Comparison of ENCODE assay signal across 1 cellular context in genomic region chr4:1289232-1290164, GRCh38.
TF ChIP-seq lines count a peak whose summit lies in the region.

Gene MAEA, plus strand, starts transcription at chr4:1289891. Its CDS starts 23 bp downstream, at chr4:1289914.

TF ChIP-seq in HepG2, 621 proteins besides CTCF, POLR2A, EP300 and RAD21 (continued from another document and continues in another):
- TF ChIP-seq UBTF (CRISPR knock-in tag; IDR thresholded peaks at IDR 0.05) (peak; percentile 53), U2AF1 (optimal IDR thresholded peaks at IDR 0.05; ENCODE audit: low read depth, low read length) (no peak), GATAD1 (CRISPR knock-in tag; IDR thresholded peaks at IDR 0.05) (peak; percentile 92), MEIS1 (CRISPR knock-in tag; IDR thresholded peaks at IDR 0.05; ENCODE audit: borderline replicate concordance) (0 out of 2 replicates have a peak, but pooled peaks have one; percentile 18), ZNF619 (CRISPR knock-in tag; IDR thresholded peaks at IDR 0.05) (no peak), ATAD3A (CRISPR knock-in tag; IDR thresholded peaks at IDR 0.05) (no peak), CBFB (CRISPR knock-in tag; IDR thresholded peaks at IDR 0.05) (0 out of 2 replicates have a peak, but pooled peaks have one; percentile 30), ASH2L (IDR thresholded peaks at IDR 0.05; ENCODE audit: insufficient read length, low read depth, low read length) (no peak), ZNF567 (CRISPR knock-in tag; IDR thresholded peaks at IDR 0.05; ENCODE audit: borderline replicate concordance) (no peak), SIX1 (CRISPR knock-in tag; IDR thresholded peaks at IDR 0.05; ENCODE audit: borderline replicate concordance) (no peak), ZNF33A (CRISPR knock-in tag; IDR thresholded peaks at IDR 0.05; ENCODE audit: borderline replicate concordance) (no peak), SCMH1 (CRISPR knock-in tag; IDR thresholded peaks at IDR 0.05; ENCODE audit: borderline replicate concordance) (no peak), ZEB1 (IDR thresholded peaks at IDR 0.05; ENCODE audit: insufficient replicate concordance, low read depth) (no peak), KAT2B (IDR thresholded peaks at IDR 0.05; ENCODE audit: borderline replicate concordance, low read depth, low read length) (no peak), PBX3 (CRISPR knock-in tag; IDR thresholded peaks at IDR 0.05; ENCODE audit: borderline replicate concordance) (no peak), DZIP1 (CRISPR knock-in tag; IDR thresholded peaks at IDR 0.05) (no peak), THAP7 (CRISPR knock-in tag; IDR thresholded peaks at IDR 0.05) (0 out of 2 replicates have a peak, but pooled peaks have one; percentile 28), ZBTB20 (CRISPR knock-in tag; IDR thresholded peaks at IDR 0.05; ENCODE audit: borderline replicate concordance, low read depth) (no peak), SMYD3 (CRISPR knock-in tag; IDR thresholded peaks at IDR 0.05) (no peak), MAFK (conservative IDR thresholded peaks at IDR 0.05 in 1 of 2, IDR thresholded peaks at IDR 0.05 in 1 of 2; ENCODE audit: low read length in 2 of 2) (no peak), ZSCAN29 (CRISPR knock-in tag; conservative IDR thresholded peaks at IDR 0.05) (no peak), KDM5B (CRISPR knock-in tag; IDR thresholded peaks at IDR 0.05; ENCODE audit: borderline replicate concordance) (no peak; the same call in 1 of the 2 replicates), JARID2 (CRISPR knock-in tag; IDR thresholded peaks at IDR 0.05; ENCODE audit: insufficient replicate concordance) (no peak), FOXO1 (CRISPR knock-in tag; IDR thresholded peaks at IDR 0.05) (0 out of 2 replicates have a peak, but pooled peaks have one; percentile 21), ZIK1 (CRISPR knock-in tag; IDR thresholded peaks at IDR 0.05; ENCODE audit: borderline replicate concordance, low read depth) (no peak), SMAD9 (CRISPR knock-in tag; IDR thresholded peaks at IDR 0.05) (no peak), KDM1A (CRISPR knock-in tag; IDR thresholded peaks at IDR 0.05) (no peak), RXRB (CRISPR knock-in tag; IDR thresholded peaks at IDR 0.05; ENCODE audit: borderline replicate concordance) (peak; percentile 38; the same call in 1 of the 2 replicates), TCF7 (IDR thresholded peaks at IDR 0.05; ENCODE audit: low read depth) (no peak), PRDM15 (CRISPR knock-in tag; IDR thresholded peaks at IDR 0.05) (no peak), U2AF2 (IDR thresholded peaks at IDR 0.05; ENCODE audit: low read depth, low read length) (no peak), ZNF75D (CRISPR knock-in tag; IDR thresholded peaks at IDR 0.05; ENCODE audit: borderline replicate concordance) (no peak), KLF13 (CRISPR knock-in tag; IDR thresholded peaks at IDR 0.05) (no peak), ZNF207 (IDR thresholded peaks at IDR 0.05; ENCODE audit: borderline replicate concordance) (no peak), ZNF180 (CRISPR knock-in tag; IDR thresholded peaks at IDR 0.05; ENCODE audit: borderline replicate concordance, low read depth) (no peak), HES4 (CRISPR knock-in tag; IDR thresholded peaks at IDR 0.05; ENCODE audit: borderline replicate concordance) (no peak), TGIF2 (CRISPR knock-in tag; IDR thresholded peaks at IDR 0.05) (peak; percentile 73; the same call in 1 of the 2 replicates), ZNF260 (CRISPR knock-in tag; IDR thresholded peaks at IDR 0.05; ENCODE audit: borderline replicate concordance, low read depth) (no peak), ATM (IDR thresholded peaks at IDR 0.05; ENCODE audit: borderline replicate concordance) (no peak), SP5 (CRISPR knock-in tag; IDR thresholded peaks at IDR 0.05; ENCODE audit: borderline replicate concordance, low read depth) (no peak), ERF (CRISPR knock-in tag; IDR thresholded peaks at IDR 0.05) (peak; percentile 72; the same call in 1 of the 2 replicates), MED13 (CRISPR knock-in tag; IDR thresholded peaks at IDR 0.05) (0 out of 2 replicates have a peak, but pooled peaks have one; percentile 25), ZNF10 (CRISPR knock-in tag; IDR thresholded peaks at IDR 0.05; ENCODE audit: borderline replicate concordance, low read depth) (no peak), ZNF720 (CRISPR knock-in tag; IDR thresholded peaks at IDR 0.05) (no peak), XRCC5 (optimal IDR thresholded peaks at IDR 0.05; ENCODE audit: low read length) (peak; percentile 54), ZNF138 (CRISPR knock-in tag; IDR thresholded peaks at IDR 0.05; ENCODE audit: low read depth) (no peak), GPN1 (CRISPR knock-in tag; IDR thresholded peaks at IDR 0.05; ENCODE audit: borderline replicate concordance) (no peak), ZNF430 (CRISPR knock-in tag; IDR thresholded peaks at IDR 0.05) (peak; percentile 78; the same call in 1 of the 2 replicates), SALL2 (CRISPR knock-in tag; IDR thresholded peaks at IDR 0.05) (no peak), ZNF737 (CRISPR knock-in tag; IDR thresholded peaks at IDR 0.05; ENCODE audit: borderline replicate concordance) (no peak), ZKSCAN8 (CRISPR knock-in tag; IDR thresholded peaks at IDR 0.05; ENCODE audit: borderline replicate concordance) (no peak), ELF1 (CRISPR knock-in tag; IDR thresholded peaks at IDR 0.05) (peak; percentile 94), CHCHD3 (CRISPR knock-in tag; IDR thresholded peaks at IDR 0.05) (no peak), RBM22 (optimal IDR thresholded peaks at IDR 0.05; ENCODE audit: low read length) (no peak), PHF5A (CRISPR knock-in tag; IDR thresholded peaks at IDR 0.05; ENCODE audit: low read depth, unreplicated experiment) (no peak), MBNL3 (CRISPR knock-in tag; conservative IDR thresholded peaks at IDR 0.05) (no peak), ETV6 (CRISPR knock-in tag; conservative IDR thresholded peaks at IDR 0.05) (0 out of 2 replicates have a peak, but pooled peaks have one; percentile 19), ZNF296 (CRISPR knock-in tag; conservative IDR thresholded peaks at IDR 0.05) (no peak), FOXJ3 (CRISPR knock-in tag; IDR thresholded peaks at IDR 0.05; ENCODE audit: borderline replicate concordance) (no peak), ATF7 (IDR thresholded peaks at IDR 0.05) (0 out of 2 replicates have a peak, but pooled peaks have one; percentile 5), ATF7 (CRISPR knock-in tag; IDR thresholded peaks at IDR 0.05) (0 out of 2 replicates have a peak, but pooled peaks have one; percentile 64)
- TF ChIP-seq, protein P1, sequence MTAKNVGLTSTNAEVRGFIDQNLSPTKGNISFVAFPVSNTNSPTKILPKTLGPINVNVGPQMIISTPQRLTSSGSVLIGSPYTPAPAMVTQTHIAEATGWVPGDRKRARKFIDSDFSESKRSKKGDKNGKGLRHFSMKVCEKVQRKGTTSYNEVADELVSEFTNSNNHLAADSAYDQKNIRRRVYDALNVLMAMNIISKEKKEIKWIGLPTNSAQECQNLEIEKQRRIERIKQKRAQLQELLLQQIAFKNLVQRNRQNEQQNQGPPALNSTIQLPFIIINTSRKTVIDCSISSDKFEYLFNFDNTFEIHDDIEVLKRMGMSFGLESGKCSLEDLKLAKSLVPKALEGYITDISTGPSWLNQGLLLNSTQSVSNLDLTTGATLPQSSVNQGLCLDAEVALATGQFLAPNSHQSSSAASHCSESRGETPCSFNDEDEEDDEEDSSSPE (CRISPR knock-in tag; IDR thresholded peaks at IDR 0.05): peak; percentile 96
- TF ChIP-seq, protein P2, sequence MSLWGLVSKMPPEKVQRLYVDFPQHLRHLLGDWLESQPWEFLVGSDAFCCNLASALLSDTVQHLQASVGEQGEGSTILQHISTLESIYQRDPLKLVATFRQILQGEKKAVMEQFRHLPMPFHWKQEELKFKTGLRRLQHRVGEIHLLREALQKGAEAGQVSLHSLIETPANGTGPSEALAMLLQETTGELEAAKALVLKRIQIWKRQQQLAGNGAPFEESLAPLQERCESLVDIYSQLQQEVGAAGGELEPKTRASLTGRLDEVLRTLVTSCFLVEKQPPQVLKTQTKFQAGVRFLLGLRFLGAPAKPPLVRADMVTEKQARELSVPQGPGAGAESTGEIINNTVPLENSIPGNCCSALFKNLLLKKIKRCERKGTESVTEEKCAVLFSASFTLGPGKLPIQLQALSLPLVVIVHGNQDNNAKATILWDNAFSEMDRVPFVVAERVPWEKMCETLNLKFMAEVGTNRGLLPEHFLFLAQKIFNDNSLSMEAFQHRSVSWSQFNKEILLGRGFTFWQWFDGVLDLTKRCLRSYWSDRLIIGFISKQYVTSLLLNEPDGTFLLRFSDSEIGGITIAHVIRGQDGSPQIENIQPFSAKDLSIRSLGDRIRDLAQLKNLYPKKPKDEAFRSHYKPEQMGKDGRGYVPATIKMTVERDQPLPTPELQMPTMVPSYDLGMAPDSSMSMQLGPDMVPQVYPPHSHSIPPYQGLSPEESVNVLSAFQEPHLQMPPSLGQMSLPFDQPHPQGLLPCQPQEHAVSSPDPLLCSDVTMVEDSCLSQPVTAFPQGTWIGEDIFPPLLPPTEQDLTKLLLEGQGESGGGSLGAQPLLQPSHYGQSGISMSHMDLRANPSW (CRISPR knock-in tag; IDR thresholded peaks at IDR 0.05; ENCODE audit: borderline replicate concordance): no peak
